Comparison of ENCODE assay signal across 1 cellular context in the genomic region with DNA sequence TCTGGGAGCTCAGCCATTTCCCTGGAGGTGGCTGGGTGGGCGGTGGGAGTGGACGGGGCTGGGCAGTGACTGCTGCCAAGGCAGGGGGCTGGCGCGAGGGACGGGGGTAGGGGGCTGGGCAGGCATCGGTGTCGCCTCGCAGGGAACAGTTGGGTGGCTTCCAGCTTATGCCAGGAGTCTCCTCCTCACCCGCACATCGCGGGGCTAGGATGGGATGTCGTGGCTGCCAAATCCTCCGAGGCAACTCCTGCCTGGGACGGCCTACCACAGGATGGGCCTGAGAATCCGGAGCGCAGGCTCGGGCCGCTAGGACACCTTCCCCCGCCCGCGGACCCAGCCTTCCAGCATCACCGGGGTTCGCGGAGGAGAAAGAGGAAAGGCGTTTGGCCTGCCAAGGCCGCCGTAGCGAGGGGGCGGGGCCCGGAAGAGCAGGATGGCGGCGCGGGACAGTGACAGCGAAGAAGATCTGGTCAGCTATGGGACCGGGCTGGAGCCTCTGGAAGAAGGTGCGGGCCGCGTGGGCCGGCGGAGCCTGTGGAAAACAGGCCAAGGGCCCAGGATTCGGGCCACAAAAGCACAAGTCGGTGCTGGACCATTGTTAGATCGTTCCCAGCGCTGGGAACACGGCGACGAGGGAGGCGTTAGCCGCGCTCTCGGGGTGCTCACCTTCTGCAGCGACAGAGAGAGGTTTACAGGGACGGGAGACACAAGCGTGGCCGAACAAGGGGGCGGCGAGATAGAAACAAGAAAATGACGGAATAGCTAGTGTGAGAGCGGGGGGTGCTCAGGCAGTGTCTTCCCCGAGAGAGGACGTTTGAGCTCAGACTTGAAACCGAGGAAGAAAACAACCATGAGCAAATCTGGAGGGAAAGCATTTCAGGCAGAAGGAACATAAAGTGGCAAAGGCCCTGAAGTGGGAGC.
A peak's percentile ranks its signal among the peaks of the same experiment; 100 is the strongest.
TF ChIP-seq lines count a peak whose summit lies in the region.

A gene with protein sequence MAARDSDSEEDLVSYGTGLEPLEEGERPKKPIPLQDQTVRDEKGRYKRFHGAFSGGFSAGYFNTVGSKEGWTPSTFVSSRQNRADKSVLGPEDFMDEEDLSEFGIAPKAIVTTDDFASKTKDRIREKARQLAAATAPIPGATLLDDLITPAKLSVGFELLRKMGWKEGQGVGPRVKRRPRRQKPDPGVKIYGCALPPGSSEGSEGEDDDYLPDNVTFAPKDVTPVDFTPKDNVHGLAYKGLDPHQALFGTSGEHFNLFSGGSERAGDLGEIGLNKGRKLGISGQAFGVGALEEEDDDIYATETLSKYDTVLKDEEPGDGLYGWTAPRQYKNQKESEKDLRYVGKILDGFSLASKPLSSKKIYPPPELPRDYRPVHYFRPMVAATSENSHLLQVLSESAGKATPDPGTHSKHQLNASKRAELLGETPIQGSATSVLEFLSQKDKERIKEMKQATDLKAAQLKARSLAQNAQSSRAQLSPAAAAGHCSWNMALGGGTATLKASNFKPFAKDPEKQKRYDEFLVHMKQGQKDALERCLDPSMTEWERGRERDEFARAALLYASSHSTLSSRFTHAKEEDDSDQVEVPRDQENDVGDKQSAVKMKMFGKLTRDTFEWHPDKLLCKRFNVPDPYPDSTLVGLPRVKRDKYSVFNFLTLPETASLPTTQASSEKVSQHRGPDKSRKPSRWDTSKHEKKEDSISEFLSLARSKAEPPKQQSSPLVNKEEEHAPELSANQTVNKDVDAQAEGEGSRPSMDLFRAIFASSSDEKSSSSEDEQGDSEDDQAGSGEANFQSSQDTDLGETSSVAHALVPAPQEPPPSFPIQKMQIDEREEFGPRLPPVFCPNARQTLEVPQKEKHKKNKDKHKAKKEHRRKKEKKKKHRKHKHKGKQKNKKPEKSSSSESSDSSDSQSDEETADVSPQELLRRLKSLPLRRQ (plus strand): TSS at position 421 of the 921 bp plus-strand sequence. CDS start 13 bp downstream, at position 434.

TF ChIP-seq in SK-N-SH, 30 proteins besides CTCF, POLR2A, EP300 and RAD21 (continued from another document):
- TF ChIP-seq, protein P1, sequence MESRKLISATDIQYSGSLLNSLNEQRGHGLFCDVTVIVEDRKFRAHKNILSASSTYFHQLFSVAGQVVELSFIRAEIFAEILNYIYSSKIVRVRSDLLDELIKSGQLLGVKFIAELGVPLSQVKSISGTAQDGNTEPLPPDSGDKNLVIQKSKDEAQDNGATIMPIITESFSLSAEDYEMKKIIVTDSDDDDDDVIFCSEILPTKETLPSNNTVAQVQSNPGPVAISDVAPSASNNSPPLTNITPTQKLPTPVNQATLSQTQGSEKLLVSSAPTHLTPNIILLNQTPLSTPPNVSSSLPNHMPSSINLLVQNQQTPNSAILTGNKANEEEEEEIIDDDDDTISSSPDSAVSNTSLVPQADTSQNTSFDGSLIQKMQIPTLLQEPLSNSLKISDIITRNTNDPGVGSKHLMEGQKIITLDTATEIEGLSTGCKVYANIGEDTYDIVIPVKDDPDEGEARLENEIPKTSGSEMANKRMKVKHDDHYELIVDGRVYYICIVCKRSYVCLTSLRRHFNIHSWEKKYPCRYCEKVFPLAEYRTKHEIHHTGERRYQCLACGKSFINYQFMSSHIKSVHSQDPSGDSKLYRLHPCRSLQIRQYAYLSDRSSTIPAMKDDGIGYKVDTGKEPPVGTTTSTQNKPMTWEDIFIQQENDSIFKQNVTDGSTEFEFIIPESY (IDR thresholded peaks at IDR 0.05; ENCODE audit: borderline replicate concordance, low read depth): no peak
- no peak for TF ChIP-seq TEAD4 (IDR thresholded peaks at IDR 0.05; ENCODE audit: borderline replicate concordance, insufficient read depth)
- peak; percentile 27; the same call in 1 of the 2 replicates for TF ChIP-seq NFIC (IDR thresholded peaks at IDR 0.05; ENCODE audit: borderline replicate concordance)
- TF ChIP-seq NRF1 (IDR thresholded peaks at IDR 0.05; ENCODE audit: low read depth, low read length): peak; percentile 35; the same call in 1 of the 2 replicates
- peak; percentile 86 for TF ChIP-seq TAF1 (IDR thresholded peaks at IDR 0.05; ENCODE audit: borderline replicate concordance, low read depth, low read length)
- peak; percentile 95 for TF ChIP-seq ELF1 (IDR thresholded peaks at IDR 0.05)
- peak; percentile 90 for TF ChIP-seq YY1 (IDR thresholded peaks at IDR 0.05; ENCODE audit: low read depth)
- TF ChIP-seq MEF2A (IDR thresholded peaks at IDR 0.05; ENCODE audit: borderline replicate concordance, low read depth): no peak
- peak; percentile 85 for TF ChIP-seq SIN3A (IDR thresholded peaks at IDR 0.05; ENCODE audit: borderline replicate concordance, low read depth, low read length)
- TF ChIP-seq, protein P2, sequence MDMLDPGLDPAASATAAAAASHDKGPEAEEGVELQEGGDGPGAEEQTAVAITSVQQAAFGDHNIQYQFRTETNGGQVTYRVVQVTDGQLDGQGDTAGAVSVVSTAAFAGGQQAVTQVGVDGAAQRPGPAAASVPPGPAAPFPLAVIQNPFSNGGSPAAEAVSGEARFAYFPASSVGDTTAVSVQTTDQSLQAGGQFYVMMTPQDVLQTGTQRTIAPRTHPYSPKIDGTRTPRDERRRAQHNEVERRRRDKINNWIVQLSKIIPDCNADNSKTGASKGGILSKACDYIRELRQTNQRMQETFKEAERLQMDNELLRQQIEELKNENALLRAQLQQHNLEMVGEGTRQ (IDR thresholded peaks at IDR 0.05; ENCODE audit: borderline replicate concordance, low read depth, low read length): no peak
- peak; percentile 48 for TF ChIP-seq CHD2 (IDR thresholded peaks at IDR 0.05; ENCODE audit: low read length, partially characterized antibody)
- no peak for TF ChIP-seq EZH2phosphoT487 (IDR thresholded peaks at IDR 0.05; ENCODE audit: borderline replicate concordance, low read depth)
- TF ChIP-seq FOXM1 (IDR thresholded peaks at IDR 0.05; ENCODE audit: low read depth): no peak
- TF ChIP-seq JUND (IDR thresholded peaks at IDR 0.05): no peak
- TF ChIP-seq MXI1 (IDR thresholded peaks at IDR 0.05; ENCODE audit: low read depth, low read length): peak; percentile 92
- no peak for TF ChIP-seq RXRA (IDR thresholded peaks at IDR 0.05; ENCODE audit: borderline replicate concordance, low read depth)
- no peak; the same call in 1 of the 2 replicates for TF ChIP-seq GABPA (IDR thresholded peaks at IDR 0.05; ENCODE audit: low read depth)
- TF ChIP-seq FOSL2 (IDR thresholded peaks at IDR 0.05; ENCODE audit: borderline replicate concordance, low read depth): no peak
- TF ChIP-seq, protein P3, sequence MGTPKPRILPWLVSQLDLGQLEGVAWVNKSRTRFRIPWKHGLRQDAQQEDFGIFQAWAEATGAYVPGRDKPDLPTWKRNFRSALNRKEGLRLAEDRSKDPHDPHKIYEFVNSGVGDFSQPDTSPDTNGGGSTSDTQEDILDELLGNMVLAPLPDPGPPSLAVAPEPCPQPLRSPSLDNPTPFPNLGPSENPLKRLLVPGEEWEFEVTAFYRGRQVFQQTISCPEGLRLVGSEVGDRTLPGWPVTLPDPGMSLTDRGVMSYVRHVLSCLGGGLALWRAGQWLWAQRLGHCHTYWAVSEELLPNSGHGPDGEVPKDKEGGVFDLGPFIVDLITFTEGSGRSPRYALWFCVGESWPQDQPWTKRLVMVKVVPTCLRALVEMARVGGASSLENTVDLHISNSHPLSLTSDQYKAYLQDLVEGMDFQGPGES (IDR thresholded peaks at IDR 0.05; ENCODE audit: low read depth, low read length): no peak
- TF ChIP-seq RFX5 (IDR thresholded peaks at IDR 0.05; ENCODE audit: low read length): peak; percentile 17; the same call in 1 of the 2 replicates
- TF ChIP-seq TCF12 (IDR thresholded peaks at IDR 0.05): peak; percentile 21; the same call in 1 of the 2 replicates
- TF ChIP-seq, protein P4, sequence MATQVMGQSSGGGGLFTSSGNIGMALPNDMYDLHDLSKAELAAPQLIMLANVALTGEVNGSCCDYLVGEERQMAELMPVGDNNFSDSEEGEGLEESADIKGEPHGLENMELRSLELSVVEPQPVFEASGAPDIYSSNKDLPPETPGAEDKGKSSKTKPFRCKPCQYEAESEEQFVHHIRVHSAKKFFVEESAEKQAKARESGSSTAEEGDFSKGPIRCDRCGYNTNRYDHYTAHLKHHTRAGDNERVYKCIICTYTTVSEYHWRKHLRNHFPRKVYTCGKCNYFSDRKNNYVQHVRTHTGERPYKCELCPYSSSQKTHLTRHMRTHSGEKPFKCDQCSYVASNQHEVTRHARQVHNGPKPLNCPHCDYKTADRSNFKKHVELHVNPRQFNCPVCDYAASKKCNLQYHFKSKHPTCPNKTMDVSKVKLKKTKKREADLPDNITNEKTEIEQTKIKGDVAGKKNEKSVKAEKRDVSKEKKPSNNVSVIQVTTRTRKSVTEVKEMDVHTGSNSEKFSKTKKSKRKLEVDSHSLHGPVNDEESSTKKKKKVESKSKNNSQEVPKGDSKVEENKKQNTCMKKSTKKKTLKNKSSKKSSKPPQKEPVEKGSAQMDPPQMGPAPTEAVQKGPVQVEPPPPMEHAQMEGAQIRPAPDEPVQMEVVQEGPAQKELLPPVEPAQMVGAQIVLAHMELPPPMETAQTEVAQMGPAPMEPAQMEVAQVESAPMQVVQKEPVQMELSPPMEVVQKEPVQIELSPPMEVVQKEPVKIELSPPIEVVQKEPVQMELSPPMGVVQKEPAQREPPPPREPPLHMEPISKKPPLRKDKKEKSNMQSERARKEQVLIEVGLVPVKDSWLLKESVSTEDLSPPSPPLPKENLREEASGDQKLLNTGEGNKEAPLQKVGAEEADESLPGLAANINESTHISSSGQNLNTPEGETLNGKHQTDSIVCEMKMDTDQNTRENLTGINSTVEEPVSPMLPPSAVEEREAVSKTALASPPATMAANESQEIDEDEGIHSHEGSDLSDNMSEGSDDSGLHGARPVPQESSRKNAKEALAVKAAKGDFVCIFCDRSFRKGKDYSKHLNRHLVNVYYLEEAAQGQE (IDR thresholded peaks at IDR 0.05; ENCODE audit: low read depth, low read length): peak; percentile 70; the same call in 1 of the 2 replicates
- TF ChIP-seq, protein P5, sequence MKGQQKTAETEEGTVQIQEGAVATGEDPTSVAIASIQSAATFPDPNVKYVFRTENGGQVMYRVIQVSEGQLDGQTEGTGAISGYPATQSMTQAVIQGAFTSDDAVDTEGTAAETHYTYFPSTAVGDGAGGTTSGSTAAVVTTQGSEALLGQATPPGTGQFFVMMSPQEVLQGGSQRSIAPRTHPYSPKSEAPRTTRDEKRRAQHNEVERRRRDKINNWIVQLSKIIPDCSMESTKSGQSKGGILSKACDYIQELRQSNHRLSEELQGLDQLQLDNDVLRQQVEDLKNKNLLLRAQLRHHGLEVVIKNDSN (IDR thresholded peaks at IDR 0.05; ENCODE audit: borderline replicate concordance, low read depth): peak; percentile 22; the same call in 1 of the 2 replicates
